8 cellular contexts compared by ENCODE assay signal in genomic region chr7:106283501-106283830, GRCh38. TPM values are rescaled to one million over a fixed set of nuclear protein-coding genes. Genes with fewer than 3 reads are reported as not detected.
DNase-seq lines count a peak whose midpoint lies in the region; ATAC-seq and TF ChIP-seq lines count a peak whose summit lies in the region.

No MANE protein-coding gene starts in this region.

- TF ChIP-seq CTCF in heart left ventricle (IDR thresholded peaks at IDR 0.05) (no peak), body of pancreas (IDR thresholded peaks at IDR 0.05) (no peak), lung (IDR thresholded peaks at IDR 0.05; ENCODE audit: control extremely low read depth, extremely low read depth) (no peak), upper lobe of right lung (IDR thresholded peaks at IDR 0.05) (no peak)

- no peak for DNase-seq in heart left ventricle
- DNase-seq in left ventricle myocardium superior = no peak
- DNase-seq in body of pancreas = no peak
- no peak for DNase-seq in lung (ENCODE audit: low spot score)
- no peak for DNase-seq in upper lobe of right lung
- DNase-seq in AG08396 (ENCODE audit: low spot score) = no peak
- no peak for DNase-seq in NCI-H2171 treated with DMSO at 0.1 percent for 48 hours (lab: John Stamatoyannopoulos, UW)

- H3K4me1 ChIP-seq in heart left ventricle (peaks cover 0 to 59% (median 23%) of the 10 kb centered on the region in 12 donors), body of pancreas (peaks cover 34% of the 10 kb centered on the region), lung (ENCODE audit: control insufficient read depth in 2 of 2, insufficient read depth in 2 of 2, low read length in 2 of 2) (peaks cover 3 to 11% of the 10 kb centered on the region in 2 donors), upper lobe of right lung (peaks cover 47% of the 10 kb centered on the region)

- no peaks in the 10 kb centered on the region for H3K9me3 ChIP-seq in heart left ventricle
- no peaks in the 10 kb centered on the region for H3K9me3 ChIP-seq in body of pancreas
- H3K9me3 ChIP-seq in lung (ENCODE audit: control insufficient read depth in 2 of 2, insufficient read depth in 1 of 2, low read length in 1 of 2) = no peaks in the 10 kb centered on the region
- no peaks in the 10 kb centered on the region for H3K9me3 ChIP-seq in upper lobe of right lung

- intact Hi-C loops in heart left ventricle (cut with DNase I) = loop anchor here in 7 of 10 donors (5.0 to 10.0 kb wide), 6 partner anchors 41 to 406 kb away; partner anchors contain the start of gene ATXN7L1 (in 1 of the 7)
- intact Hi-C loops in left ventricle myocardium superior (cut with micrococcal nuclease) = loop anchor here (10.0 kb wide), 2 partner anchors 99 to 181 kb away; no protein-coding TSS in a partner anchor
- intact Hi-C loops in body of pancreas (cut with DNase I) = no loop called here
- intact Hi-C loops in upper lobe of right lung (cut with DNase I) = no loop called here

- no peak for TF ChIP-seq POLR2A in heart left ventricle (IDR thresholded peaks at IDR 0.05)
- no peak for TF ChIP-seq POLR2A in body of pancreas (IDR thresholded peaks at IDR 0.05)

- peak overlapping the region in 11 of 12 donors; percentile 91 to 99 (median 95) for H3K27ac ChIP-seq in heart left ventricle
- H3K27ac ChIP-seq in body of pancreas = peak overlapping the region; percentile 89 to 97 (median 94)
- peak overlapping the region in 1 of 2 donors; percentile 96 for H3K27ac ChIP-seq in lung (ENCODE audit: low read depth in 1 of 2, low read length in 1 of 2)
- peak overlapping the region; percentile 94 for H3K27ac ChIP-seq in upper lobe of right lung

- WGBS in heart left ventricle, 4 donors = 21 to 29% (median 22%) methylated on average over 5 of the region's 5 CpGs
- 4 to 10% methylated on average over 5 of the region's 5 CpGs for WGBS in body of pancreas, 2 donors
- WGBS in lung, 2 donors = 26 to 44% methylated on average over 5 of the region's 5 CpGs

- ATAC-seq in heart left ventricle (no peak), left ventricle myocardium superior (no peak), body of pancreas (no peak), lung (ENCODE audit: insufficient read depth, low FRiP score) (no peak), upper lobe of right lung (no peak), HG03520 (IDR thresholded peaks at IDR 0.05; ENCODE audit: unreplicated experiment) (no peak)

- H3K36me3 ChIP-seq in heart left ventricle = no peaks in the 10 kb centered on the region
- H3K36me3 ChIP-seq in body of pancreas (replicated peaks in 1 of 2; ENCODE audit: insufficient read depth in 1 of 2, low read depth in 2 of 2) = no peaks in the 10 kb centered on the region
- H3K36me3 ChIP-seq in lung (ENCODE audit: control insufficient read depth in 2 of 2, insufficient read depth in 2 of 2, low read length in 2 of 2) = no peaks in the 10 kb centered on the region
- no peaks in the 10 kb centered on the region for H3K36me3 ChIP-seq in upper lobe of right lung

- H3K27me3 ChIP-seq in heart left ventricle (no peaks in the 10 kb centered on the region), body of pancreas (no peaks in the 10 kb centered on the region), lung (ENCODE audit: control insufficient read depth, insufficient read depth) (no peaks in the 10 kb centered on the region), upper lobe of right lung (no peaks in the 10 kb centered on the region)

- H3K4me3 ChIP-seq in heart left ventricle (peak overlapping the region; percentile 50 to 96 (median 78)), body of pancreas (peak overlapping the region in 1 of 2 donors; percentile 37), lung (peak overlapping the region; percentile 94), upper lobe of right lung (peak overlapping the region; percentile 81)

RNA-seq across cellular contexts. Expression of gene NAMPT, which starts 1.3 kb away (rescaled TPM):
- total RNA-seq in heart left ventricle (100 to 1,000 TPM in 7 of 9 donors, 10 to 100 TPM in 2; 66.5 to 573 (median 131) TPM), left ventricle myocardium superior (198 TPM), body of pancreas (10 to 100 TPM; 56.0 to 78.9 TPM), lung (100 to 1,000 TPM; 227 to 469 TPM), upper lobe of right lung (184 TPM)
- polyA plus RNA-seq in heart left ventricle (100 to 1,000 TPM in 1 of 2 donors, 10 to 100 TPM in 1; 34.4 to 234 TPM), lung (1,000 to 10,000 TPM in 1 of 2 donors, 10 to 100 TPM in 1; 73.3 to 1,250 TPM)

Comparison
In these comparisons a context has a peak if more than half of its experiments do, and no peak if none do; other contexts are left out.
1. intact Hi-C loops: an anchor here in heart left ventricle (5.0 to 10.0 kb wide) and left ventricle myocardium superior (10.0 kb wide); none called in body of pancreas and upper lobe of right lung.